Comparison of ENCODE assay signal across 1 cellular context in the genomic region with DNA sequence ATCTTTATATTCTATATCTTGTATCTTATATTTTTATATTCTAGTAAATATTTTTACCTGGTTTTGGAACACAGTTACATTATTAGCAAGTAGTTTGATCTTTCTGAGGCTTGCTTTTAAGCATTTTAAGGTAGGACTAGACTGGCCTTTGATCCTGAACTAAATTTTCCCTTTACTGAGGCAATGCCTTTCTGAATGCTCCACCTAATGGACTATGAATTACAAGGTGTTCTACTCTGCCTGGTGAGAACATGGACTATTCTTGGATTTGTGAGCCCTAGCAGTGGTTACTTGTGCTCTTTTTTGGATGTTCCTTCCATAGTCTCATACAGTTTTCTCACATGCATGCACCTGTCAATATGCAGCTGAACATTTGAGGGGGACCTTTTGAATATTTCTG.
TF ChIP-seq lines count a peak whose summit lies in the region.

No MANE protein-coding gene starts in this region.

TF ChIP-seq in GM12878, 131 proteins besides CTCF, POLR2A, EP300 and RAD21:
- TF ChIP-seq SREBF2 (IDR thresholded peaks at IDR 0.05; ENCODE audit: low read length) (no peak), NFYA (IDR thresholded peaks at IDR 0.05; ENCODE audit: borderline replicate concordance, low read depth, low read length) (no peak), JUND (IDR thresholded peaks at IDR 0.05; ENCODE audit: low read depth, low read length) (no peak), LARP7 (IDR thresholded peaks at IDR 0.05) (no peak), RAD51 (IDR thresholded peaks at IDR 0.05) (no peak), JUNB (IDR thresholded peaks at IDR 0.05) (no peak), ZNF274 (IDR thresholded peaks at IDR 0.05; ENCODE audit: insufficient read depth, insufficient read length) (no peak), SIN3A (IDR thresholded peaks at IDR 0.05; ENCODE audit: low read depth, low read length) (no peak), EGR1 (IDR thresholded peaks at IDR 0.05; ENCODE audit: borderline replicate concordance in 1 of 2, low read depth in 2 of 2, low read length in 2 of 2) (no peak), NR2C2 (IDR thresholded peaks at IDR 0.05; ENCODE audit: borderline replicate concordance, control insufficient read depth, insufficient read length, low read depth) (no peak), ZBTB40 (IDR thresholded peaks at IDR 0.05; ENCODE audit: borderline replicate concordance) (no peak), PAX8 (IDR thresholded peaks at IDR 0.05) (no peak), SUZ12 (IDR thresholded peaks at IDR 0.05; ENCODE audit: unreplicated experiment) (no peak), ETV6 (conservative IDR thresholded peaks at IDR 0.05 in 1 of 2, IDR thresholded peaks at IDR 0.05 in 1 of 2; ENCODE audit: borderline replicate concordance in 1 of 2, low read depth in 1 of 2) (no peak), SREBF1 (IDR thresholded peaks at IDR 0.05; ENCODE audit: low read length) (no peak), ZBTB11 (CRISPR knock-in tag; IDR thresholded peaks at IDR 0.05) (no peak), CHD4 (IDR thresholded peaks at IDR 0.05) (no peak), NR2F1 (conservative IDR thresholded peaks at IDR 0.05) (no peak), BCLAF1 (IDR thresholded peaks at IDR 0.05) (no peak)
- TF ChIP-seq, protein P1, sequence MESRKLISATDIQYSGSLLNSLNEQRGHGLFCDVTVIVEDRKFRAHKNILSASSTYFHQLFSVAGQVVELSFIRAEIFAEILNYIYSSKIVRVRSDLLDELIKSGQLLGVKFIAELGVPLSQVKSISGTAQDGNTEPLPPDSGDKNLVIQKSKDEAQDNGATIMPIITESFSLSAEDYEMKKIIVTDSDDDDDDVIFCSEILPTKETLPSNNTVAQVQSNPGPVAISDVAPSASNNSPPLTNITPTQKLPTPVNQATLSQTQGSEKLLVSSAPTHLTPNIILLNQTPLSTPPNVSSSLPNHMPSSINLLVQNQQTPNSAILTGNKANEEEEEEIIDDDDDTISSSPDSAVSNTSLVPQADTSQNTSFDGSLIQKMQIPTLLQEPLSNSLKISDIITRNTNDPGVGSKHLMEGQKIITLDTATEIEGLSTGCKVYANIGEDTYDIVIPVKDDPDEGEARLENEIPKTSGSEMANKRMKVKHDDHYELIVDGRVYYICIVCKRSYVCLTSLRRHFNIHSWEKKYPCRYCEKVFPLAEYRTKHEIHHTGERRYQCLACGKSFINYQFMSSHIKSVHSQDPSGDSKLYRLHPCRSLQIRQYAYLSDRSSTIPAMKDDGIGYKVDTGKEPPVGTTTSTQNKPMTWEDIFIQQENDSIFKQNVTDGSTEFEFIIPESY (IDR thresholded peaks at IDR 0.05): no peak
